Comparison of ENCODE assay signal across 8 cellular contexts in the genomic region with DNA sequence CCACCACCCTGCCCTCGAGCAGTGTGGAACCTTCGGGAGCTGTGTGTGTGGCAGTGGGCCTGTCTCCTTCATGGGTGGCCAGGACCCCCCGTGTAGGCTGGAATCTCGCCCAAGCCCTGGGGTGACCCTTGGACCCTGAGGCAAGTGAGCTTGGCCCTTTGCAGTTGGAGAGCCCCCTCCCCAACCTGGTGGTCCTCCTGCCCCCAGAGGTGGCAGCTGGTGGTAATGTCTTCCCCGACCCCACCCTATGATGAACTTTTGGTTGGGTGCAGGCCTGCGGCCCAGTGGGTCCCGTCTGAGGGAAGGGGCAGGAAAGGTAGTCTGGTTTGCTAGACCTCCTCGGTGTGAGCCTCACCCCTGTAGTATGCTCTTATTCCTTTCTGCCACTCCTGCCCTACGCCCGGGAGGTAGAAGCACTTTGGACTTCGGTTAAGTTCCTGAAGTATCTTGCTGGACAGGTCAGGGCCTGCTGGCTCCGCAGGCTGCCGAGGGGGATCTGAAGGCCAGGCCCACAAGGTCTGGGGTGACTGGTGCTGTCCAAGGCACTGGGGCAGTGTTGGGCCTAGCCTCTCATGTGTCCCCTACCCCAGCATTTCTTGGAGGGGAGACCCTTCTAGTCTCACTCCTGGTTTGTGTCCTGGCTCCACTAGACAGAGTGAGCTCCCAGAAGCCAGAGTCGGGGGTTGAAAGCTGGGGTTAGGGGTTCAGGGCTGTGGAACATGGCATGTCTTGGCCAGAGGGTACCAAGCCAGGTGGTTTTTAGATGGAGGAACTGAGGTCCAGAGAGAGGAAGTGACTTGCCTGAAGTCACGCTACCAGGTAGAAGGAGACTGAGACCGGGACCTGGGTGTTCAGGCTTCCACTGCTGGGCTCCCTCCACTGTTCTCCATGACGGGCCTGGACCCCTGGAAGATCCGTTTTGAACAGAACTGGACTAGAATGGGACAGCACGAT. TPM values are rescaled to one million over a fixed set of nuclear protein-coding genes. Genes with fewer than 3 reads are reported as not detected.
DNase-seq lines count a peak whose midpoint lies in the region; ATAC-seq and TF ChIP-seq lines count a peak whose summit lies in the region.

No MANE protein-coding gene starts in this region.

- peak; percentile 6; the same call in 1 of the 3 replicates for ATAC-seq in RWPE2 (ENCODE audit: low read depth)
- no peak for ATAC-seq in psoas muscle
- no peak for ATAC-seq in HG03565 (IDR thresholded peaks at IDR 0.05; ENCODE audit: unreplicated experiment)

- no peaks in the 10 kb centered on the region for H3K27me3 ChIP-seq in RWPE2 (ENCODE audit: insufficient read depth, poor library complexity, severe bottlenecking)
- H3K27me3 ChIP-seq in psoas muscle (ENCODE audit: insufficient read depth in 3 of 3, low read length in 2 of 3): no peaks in the 10 kb centered on the region

- H3K9me3 ChIP-seq in ES-I3 (ENCODE audit: control insufficient read depth, insufficient read depth, low read length) (no peaks in the 10 kb centered on the region), RWPE2 (ENCODE audit: severe bottlenecking) (no peaks in the 10 kb centered on the region), psoas muscle (no peaks in the 10 kb centered on the region)

- H3K4me1 ChIP-seq in ES-I3 (ENCODE audit: insufficient read depth, low read length) (peaks cover 13% of the 10 kb centered on the region), RWPE2 (ENCODE audit: insufficient read depth, poor library complexity, severe bottlenecking) (no peaks in the 10 kb centered on the region), psoas muscle (peaks cover 40% of the 10 kb centered on the region)

- peak overlapping the region; percentile 98 for H3K9ac ChIP-seq in ES-I3 (ENCODE audit: low read depth, low read length)

- H3K4me3 ChIP-seq in RWPE2 (ENCODE audit: severe bottlenecking) (peak overlapping the region; percentile 43), fibroblast of the aortic adventitia (ENCODE audit: low read depth, low read length) (peak overlapping the region; percentile 68), psoas muscle (peak overlapping the region; percentile 81)

- intact Hi-C loops in psoas muscle (cut with DNase I): loop anchor here in 1 of 2 donors (5.0 kb wide), 1 partner anchor 76 kb away; a partner anchor contains a TSS

- DNase-seq in RWPE2 (ENCODE audit: low spot score) (no peak), fibroblast of the aortic adventitia (ENCODE audit: low read depth) (peak; percentile 15), psoas muscle (no peak), DMS114 treated with DMSO at 0.1 percent for 48 hours (lab: John Stamatoyannopoulos, UW; ENCODE audit: unreplicated experiment) (no peak), SHP77 treated with DMSO at 0.1 percent for 48 hours (lab: John Stamatoyannopoulos, UW) (no peak), nucleus accumbens (lab: John Stamatoyannopoulos, UW) (no peak)

- TF ChIP-seq CTCF in RWPE2 (IDR thresholded peaks at IDR 0.05; ENCODE audit: poor library complexity, severe bottlenecking) (no peak), fibroblast of the aortic adventitia (IDR thresholded peaks at IDR 0.05; ENCODE audit: insufficient read depth, low read length) (no peak), psoas muscle (IDR thresholded peaks at IDR 0.05) (no peak)

- no peaks in the 10 kb centered on the region for H3K36me3 ChIP-seq in ES-I3 (ENCODE audit: insufficient read depth, low read length)
- no peaks in the 10 kb centered on the region; the same call in 1 of the 2 replicates for H3K36me3 ChIP-seq in RWPE2 (ENCODE audit: low read depth)
- H3K36me3 ChIP-seq in psoas muscle (ENCODE audit: insufficient read depth in 1 of 2, low read depth in 1 of 2): no peaks in the 10 kb centered on the region

- WGBS in psoas muscle, 3 donors: 37 to 45% (median 42%) methylated on average over 19 of the region's 19 CpGs

- peak overlapping the region; percentile 83 for H3K27ac ChIP-seq in RWPE2 (ENCODE audit: poor library complexity, severe bottlenecking)
- H3K27ac ChIP-seq in psoas muscle: peak overlapping the region; percentile 72

RNA-seq across cellular contexts. Expression of a gene that starts 1.7 kb away (rescaled TPM):
- total RNA-seq in fibroblast of the aortic adventitia (ENCODE audit: low replicate concordance) (12.3 and 14.5 TPM in 2 replicates), psoas muscle (10 to 100 TPM; 15.2 to 20.9 (median 17.8) TPM)
- polyA plus RNA-seq in psoas muscle: 1 to 10 TPM; 6.5 to 8.7 (median 8.0) TPM
